11 cellular contexts compared by ENCODE assay signal in genomic region chr13:32790731-32791130, GRCh38.
A peak's percentile ranks its signal among the peaks of the same experiment; 100 is the strongest.
DNase-seq lines count a peak whose midpoint lies in the region; ATAC-seq and TF ChIP-seq lines count a peak whose summit lies in the region.
"Had no signal": no experiment of that assay in that cellular context is flagged by ENCODE, and none has a peak within 500 bp of the region (broad histone marks: within the 10 kb centered on the region; RNA-seq: fewer than 3 reads in every experiment).

No MANE protein-coding gene starts in this region.

- ATAC-seq in GM18511 (IDR thresholded peaks at IDR 0.05; ENCODE audit: unreplicated experiment) = no peak

- H3K4me3 ChIP-seq in BE2C (ENCODE audit: low read depth, low read length) (no peak overlapping the region), GM06990 (replicated peaks; ENCODE audit: low read depth, low read length) (no peak overlapping the region), epithelial cell of proximal tubule (ENCODE audit: low read depth, low read length) (no peak overlapping the region)
- H3K4me3 ChIP-seq: suprapubic skin had no signal

- H3K27me3 ChIP-seq in BE2C (no peaks in the 10 kb centered on the region), GM06990 (replicated peaks; ENCODE audit: control insufficient read depth, insufficient read depth, low read length) (no peaks in the 10 kb centered on the region)
- H3K27me3 ChIP-seq: suprapubic skin had no signal

- TF ChIP-seq CTCF in BE2C (IDR thresholded peaks at IDR 0.05; ENCODE audit: low read depth, low read length) (peak; percentile 35), GM06990 (IDR thresholded peaks at IDR 0.05; ENCODE audit: insufficient read depth, low read length, poor library complexity, severe bottlenecking) (peak; percentile 9), epithelial cell of proximal tubule (conservative IDR thresholded peaks at IDR 0.05; ENCODE audit: low read depth, low read length) (peak; percentile 19)

- no peaks in the 10 kb centered on the region; the same call in 1 of the 2 replicates for H3K36me3 ChIP-seq in BE2C
- no peaks in the 10 kb centered on the region; the same call in 1 of the 2 replicates for H3K36me3 ChIP-seq in GM06990 (ENCODE audit: control insufficient read depth, insufficient read depth, low read length)
- H3K36me3 ChIP-seq: suprapubic skin had no signal

- H3K4me1 ChIP-seq in BE2C = no peaks in the 10 kb centered on the region
- H3K4me1 ChIP-seq: suprapubic skin had no signal

- H3K9me3 ChIP-seq in BE2C = no peaks in the 10 kb centered on the region
- H3K9me3 ChIP-seq: suprapubic skin had no signal

- DNase-seq in BE2C (no peak), GM06990 (ENCODE audit: extremely low read depth, insufficient read length) (no peak), SK-N-DZ (ENCODE audit: low spot score) (peak; percentile 11), epithelial cell of proximal tubule (ENCODE audit: low read depth) (no peak), COR-L47 (lab: John Stamatoyannopoulos, UW) (no peak), SKM-1 treated with dmso at 0.1 percent for 144 hours (lab: John Stamatoyannopoulos, UW; ENCODE audit: unreplicated experiment) (no peak)
- DNase-seq: caudate nucleus; kidney; stimulated activated CD4-positive, alpha-beta T cell treated with anti-CD3 and anti-CD28 coated beads, Interleukin-4, amount 100 ng/mL, for 1 hour had no signal
